In the genomic region with DNA sequence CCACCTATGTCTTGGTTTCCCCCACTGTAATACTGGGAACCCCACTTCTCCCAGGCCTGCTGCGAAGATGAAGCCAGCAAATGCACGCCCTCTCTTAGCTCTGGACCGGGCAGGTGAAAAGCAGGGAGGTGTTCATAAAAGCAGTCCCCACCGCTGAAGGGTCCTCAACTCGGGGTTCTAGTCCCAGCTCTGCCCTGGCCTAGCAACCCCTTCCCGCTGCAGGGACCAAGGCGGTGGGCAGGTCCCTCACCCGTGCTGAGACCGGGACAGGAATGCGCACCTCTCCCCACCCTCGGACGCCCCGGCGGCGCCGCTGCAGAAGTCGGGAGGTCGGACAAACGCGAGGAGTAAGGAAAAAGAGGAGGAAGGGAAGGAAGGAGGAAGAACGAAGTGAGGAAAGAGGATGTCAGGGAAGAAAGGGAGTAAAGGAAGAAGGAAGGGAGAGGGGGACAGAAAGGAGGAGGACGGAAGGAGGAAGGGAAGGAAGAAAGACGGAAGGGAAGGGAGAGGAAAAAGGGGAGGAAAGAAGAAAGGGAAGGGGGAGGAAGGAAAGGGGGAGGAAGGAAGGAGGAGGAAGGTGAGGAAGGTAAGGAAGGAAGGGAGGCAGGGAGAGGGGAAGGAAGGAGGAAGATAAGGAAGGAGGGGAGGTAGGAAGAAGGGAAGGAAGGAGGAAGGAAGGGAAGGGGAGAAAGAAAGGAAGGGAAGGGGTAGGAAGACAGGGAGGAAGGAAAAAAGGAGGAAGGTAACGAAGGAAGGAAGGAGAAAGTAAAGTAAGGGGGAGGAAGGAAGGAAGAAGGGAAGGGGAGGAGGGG, we compare ENCODE assay signal across 8 cellular contexts. TPM values are rescaled to one million over a fixed set of nuclear protein-coding genes. Genes with fewer than 3 reads are reported as not detected.
DNase-seq lines count a peak whose midpoint lies in the region; TF ChIP-seq lines count a peak whose summit lies in the region.

No MANE protein-coding gene starts in this region.

- POLR2A ChIA-PET in HEK293T (lab: Yijun Ruan, JAX), result interaction anchor here (1.4 kb wide), 1 partner anchor 10 kb away, joined by 4 read pairs; no protein-coding TSS in a partner anchor

- H3K4me3 ChIP-seq in BLaER1 treated with 17β-estradiol and CSF1 and Interleukin-3, amounts not matched to agents 10 nM and 100 nM, result peak overlapping the region; percentile 91 to 99 (median 96)
- H3K4me3 ChIP-seq in adrenal gland (peak overlapping the region; percentile 39 to 98 (median 75)), suprapubic skin (peak overlapping the region; percentile 96)

- TF ChIP-seq EP300 in suprapubic skin (IDR thresholded peaks at IDR 0.05), result no peak

- peak overlapping the region; percentile 91 to 100 (median 97) for H3K4me2 ChIP-seq in BLaER1 treated with 17β-estradiol and CSF1 and Interleukin-3, amounts not matched to agents 10 nM and 100 nM

- H3K4me1 ChIP-seq in BLaER1 treated with 17β-estradiol and CSF1 and Interleukin-3, amounts not matched to agents 10 nM and 100 nM, result peaks cover 17 to 24% (median 20%) of the 10 kb centered on the region in 10 experiments
- H3K4me1 ChIP-seq in adrenal gland (replicated peaks in 1 of 2), result peaks cover 0 to 19% of the 10 kb centered on the region in 2 donors
- H3K4me1 ChIP-seq in suprapubic skin, result peaks cover 20% of the 10 kb centered on the region

- CTCF ChIA-PET in HEK293T (lab: Yijun Ruan, JAX), result no interaction called here

- H4K20me1 ChIP-seq in BLaER1 treated with 17β-estradiol and CSF1 and Interleukin-3, amounts not matched to agents 10 nM and 100 nM, result peaks cover 9 to 54% (median 43%) of the 10 kb centered on the region in 11 experiments; a peak in 21 of 22 replicates

- TF ChIP-seq POLR2A in adrenal gland (IDR thresholded peaks at IDR 0.05), result no peak
- no peak for TF ChIP-seq POLR2A in suprapubic skin (IDR thresholded peaks at IDR 0.05)

- no peak for TF ChIP-seq CTCF in adrenal gland (IDR thresholded peaks at IDR 0.05)
- no peak for TF ChIP-seq CTCF in suprapubic skin (IDR thresholded peaks at IDR 0.05)

- no peaks in the 10 kb centered on the region for H3K27me3 ChIP-seq in BLaER1 treated with 17β-estradiol and CSF1 and Interleukin-3, amounts not matched to agents 10 nM and 100 nM
- H3K27me3 ChIP-seq in adrenal gland (no peaks in the 10 kb centered on the region), layer of hippocampus (ENCODE audit: control insufficient read depth, insufficient read depth, low read length) (no peaks in the 10 kb centered on the region), suprapubic skin (no peaks in the 10 kb centered on the region)

- H3K9ac ChIP-seq in BLaER1 treated with 17β-estradiol and CSF1 and Interleukin-3, amounts not matched to agents 10 nM and 100 nM, result peak overlapping the region; percentile 87 to 95 (median 90)

- DNase-seq in HEK293T (ENCODE audit: extremely low spot score) (peak; percentile 38), adrenal gland (peak in 2 of 7 donors; percentile 18 to 27), suprapubic skin (ENCODE audit: low spot score in 2 of 2) (peak in 1 of 2 donors; percentile 68), NCI-H2081 (lab: John Stamatoyannopoulos, UW) (no peak), NCI-H128 (lab: John Stamatoyannopoulos, UW; ENCODE audit: unreplicated experiment) (no peak), NCI-H1048 (lab: John Stamatoyannopoulos, UW) (no peak)

- WGBS in adrenal gland, 4 donors, result 1 to 4% (median 2%) methylated on average over 22 to 24 of the region's 24 CpGs
- 1% methylated on average over 24 of the region's 24 CpGs for WGBS in suprapubic skin

- intact Hi-C loops in adrenal gland (cut with DNase I), result no loop called here

- H3K27ac ChIP-seq in BLaER1 treated with 17β-estradiol and CSF1 and Interleukin-3, amounts not matched to agents 10 nM and 100 nM, result peak overlapping the region; percentile 74 to 91 (median 85)
- H3K27ac ChIP-seq in adrenal gland (peak overlapping the region in 3 of 5 donors; percentile 51 to 92 (median 57)), layer of hippocampus (ENCODE audit: low read depth, low read length) (peak overlapping the region; percentile 71), suprapubic skin (peak overlapping the region; percentile 79)

- no peaks in the 10 kb centered on the region for H3K9me3 ChIP-seq in BLaER1 treated with 17β-estradiol and CSF1 and Interleukin-3, amounts not matched to agents 10 nM and 100 nM (replicated peaks in 1 of 11)
- H3K9me3 ChIP-seq in adrenal gland (replicated peaks in 1 of 3) (no peaks in the 10 kb centered on the region), suprapubic skin (no peaks in the 10 kb centered on the region)

- peaks cover 21 to 42% (median 30%) of the 10 kb centered on the region in 11 experiments for H3K36me3 ChIP-seq in BLaER1 treated with 17β-estradiol and CSF1 and Interleukin-3, amounts not matched to agents 10 nM and 100 nM
- peaks cover 0 to 12% of the 10 kb centered on the region in 2 donors for H3K36me3 ChIP-seq in adrenal gland (replicated peaks in 1 of 2)
- H3K36me3 ChIP-seq in suprapubic skin, result peaks cover 18% of the 10 kb centered on the region

TF ChIP-seq in HEK293T, 16 proteins besides CTCF, POLR2A, EP300 and RAD21:
- no peak for TF ChIP-seq LEF1 (IDR thresholded peaks at IDR 0.05; ENCODE audit: borderline replicate concordance)
- TF ChIP-seq CTBP1 (IDR thresholded peaks at IDR 0.05; ENCODE audit: borderline replicate concordance), result 0 out of 2 replicates have a peak, but pooled peaks have one; percentile 5
- no peak for TF ChIP-seq NFRKB (IDR thresholded peaks at IDR 0.05)
- TF ChIP-seq TARDBP (IDR thresholded peaks at IDR 0.05), result no peak
- no peak for TF ChIP-seq ZNF384 (IDR thresholded peaks at IDR 0.05)
- TF ChIP-seq ELF4 (IDR thresholded peaks at IDR 0.05), result no peak
- no peak for TF ChIP-seq HDGF (IDR thresholded peaks at IDR 0.05; ENCODE audit: borderline replicate concordance)
- TF ChIP-seq, protein P1, sequence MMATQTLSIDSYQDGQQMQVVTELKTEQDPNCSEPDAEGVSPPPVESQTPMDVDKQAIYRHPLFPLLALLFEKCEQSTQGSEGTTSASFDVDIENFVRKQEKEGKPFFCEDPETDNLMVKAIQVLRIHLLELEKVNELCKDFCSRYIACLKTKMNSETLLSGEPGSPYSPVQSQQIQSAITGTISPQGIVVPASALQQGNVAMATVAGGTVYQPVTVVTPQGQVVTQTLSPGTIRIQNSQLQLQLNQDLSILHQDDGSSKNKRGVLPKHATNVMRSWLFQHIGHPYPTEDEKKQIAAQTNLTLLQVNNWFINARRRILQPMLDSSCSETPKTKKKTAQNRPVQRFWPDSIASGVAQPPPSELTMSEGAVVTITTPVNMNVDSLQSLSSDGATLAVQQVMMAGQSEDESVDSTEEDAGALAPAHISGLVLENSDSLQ (IDR thresholded peaks at IDR 0.05), result no peak

RNA-seq across cellular contexts. Expression of a gene that starts 0.7 kb away (rescaled TPM):
- total RNA-seq in adrenal gland (10 to 100 TPM; 24.3 to 33.9 (median 27.3) TPM), suprapubic skin (10 to 100 TPM; 19.9 to 31.4 (median 27.5) TPM)
- polyA plus RNA-seq in adrenal gland, result 10 to 100 TPM in 2 of 3 donors, 1 to 10 TPM in 1; 9.7 to 14.4 (median 13.2) TPM

RNA-seq across cellular contexts. Expression of a gene that starts 0.9 kb away (rescaled TPM):
- total RNA-seq in adrenal gland (1 to 10 TPM; 2.8 to 9.7 (median 5.3) TPM), suprapubic skin (1 to 10 TPM in 1 of 4 donors, under 1 TPM in 3; 0.40 to 1.4 (median 0.69) TPM)
- polyA plus RNA-seq in adrenal gland, result 10 to 100 TPM in 1 of 3 donors, 1 to 10 TPM in 2; 2.8 to 11.4 (median 8.9) TPM
